In the genomic region with DNA sequence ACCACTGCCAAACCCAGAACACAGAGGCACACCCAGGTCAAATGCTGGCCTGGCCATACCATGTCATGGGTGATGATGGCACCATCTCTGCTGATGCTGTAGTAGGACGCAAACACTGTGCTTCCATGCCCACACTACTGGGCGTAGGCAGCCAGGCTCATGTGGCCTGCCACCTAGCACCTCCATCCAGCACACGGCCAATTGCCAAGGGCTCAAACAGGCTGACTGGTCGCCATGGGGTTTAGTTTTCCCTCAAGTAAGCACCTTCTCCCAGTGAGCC, we compare ENCODE assay signal across 25 cellular contexts. TPM values are rescaled to one million over a fixed set of nuclear protein-coding genes. Genes with fewer than 3 reads are reported as not detected.
DNase-seq lines count a peak whose midpoint lies in the region; ATAC-seq, FAIRE-seq and TF ChIP-seq lines count a peak whose summit lies in the region.
"Had no signal": no experiment of that assay in that cellular context is flagged by ENCODE, and none has a peak within 500 bp of the region (broad histone marks: within the 10 kb centered on the region; RNA-seq: fewer than 3 reads in every experiment).

No MANE protein-coding gene starts in this region.

- FAIRE-seq in astrocyte (lab: Jason Lieb, UNC): no peak
- FAIRE-seq: GM19239 had no signal

- H3K9me3 Mint-ChIP-seq in activated CD4-positive, alpha-beta T cell treated with anti-CD3 and anti-CD28 coated beads, Interleukin-2, amount 10 ng/mL, durations not matched to agents 24 days and 14 days: no peaks in the 10 kb centered on the region
- H3K9me3 Mint-ChIP-seq in astrocyte (ENCODE audit: unreplicated experiment): no peaks in the 10 kb centered on the region
- H3K9me3 Mint-ChIP-seq in memory B cell: no peaks in the 10 kb centered on the region
- H3K9me3 Mint-ChIP-seq: CD8-positive, alpha-beta T cell; dendritic cell treated with granulocyte-macrophage colony-stimulating factor and Interleukin-4, amounts not matched to agents 40 ng/mL and 50 ng/mL, for 4 days; T-cell had no signal

- H3K4me1 ChIP-seq in astrocyte (ENCODE audit: insufficient read depth, low read length): peaks cover 19% of the 10 kb centered on the region
- peaks cover 49 to 62% of the 10 kb centered on the region in 2 donors for H3K4me1 ChIP-seq in thyroid gland

- H3K4me1 Mint-ChIP-seq in activated CD4-positive, alpha-beta T cell treated with anti-CD3 and anti-CD28 coated beads, Interleukin-2, amount 10 ng/mL, durations not matched to agents 24 days and 14 days: peaks cover 15% of the 10 kb centered on the region
- H3K4me1 Mint-ChIP-seq in astrocyte (ENCODE audit: low read depth, unreplicated experiment) (peaks cover 33% of the 10 kb centered on the region), memory B cell (peaks cover 77% of the 10 kb centered on the region)

- no peak overlapping the region for H3K27ac Mint-ChIP-seq in activated CD4-positive, alpha-beta T cell treated with anti-CD3 and anti-CD28 coated beads, Interleukin-2, amount 10 ng/mL, durations not matched to agents 24 days and 14 days
- H3K27ac Mint-ChIP-seq in astrocyte (ENCODE audit: unreplicated experiment) (peak overlapping the region; percentile 62), memory B cell (peak overlapping the region; percentile 67)
- H3K27ac Mint-ChIP-seq: dendritic cell treated with granulocyte-macrophage colony-stimulating factor and Interleukin-4, amounts not matched to agents 40 ng/mL and 50 ng/mL, for 4 days had no signal

- H3K9me3 ChIP-seq in astrocyte (ENCODE audit: insufficient read depth, low read depth, low read length): no peaks in the 10 kb centered on the region
- no peaks in the 10 kb centered on the region for H3K9me3 ChIP-seq in thyroid gland
- H3K9me3 ChIP-seq: heart right ventricle, mucosa of descending colon had no signal

- no peak overlapping the region for H3K27ac ChIP-seq in astrocyte (ENCODE audit: low read depth, low read length)
- H3K27ac ChIP-seq in thyroid gland: peak overlapping the region in 2 of 3 donors; percentile 58 to 94
- H3K27ac ChIP-seq: 22Rv1, cardiac muscle cell had no signal

- DNase-seq in activated CD4-positive, alpha-beta T cell treated with anti-CD3 and anti-CD28 coated beads for 1 hour: peak; percentile 1
- DNase-seq in activated CD4-positive, alpha-beta T cell treated with anti-CD3 and anti-CD28 coated beads, Interleukin-2, amount 10 ng/mL, durations not matched to agents 24 days and 14 days: no peak
- DNase-seq in astrocyte (ENCODE audit: low read depth): no peak
- DNase-seq in memory B cell (ENCODE audit: low spot score in 2 of 2): peak in 1 of 2 donors; percentile 5
- no peak for DNase-seq in thyroid gland
- DNase-seq in NCI-H2107 (lab: John Stamatoyannopoulos, UW): no peak
- DNase-seq: activated CD4-positive, alpha-beta T cell treated with anti-CD3 and anti-CD28 coated beads for 4 hours; activated naive CD4-positive, alpha-beta T cell treated with Interleukin-2 at 50 U/mL for 16 hours; amygdala; heart right ventricle; Kasumi-1; NCI-H1048; NCI-H187; NCI-H2227 treated with DMSO at 0.1 percent for 48 hours; NCI-H748 treated with DMSO at 0.1 percent for 48 hours; OCI-M1; T-cell had no signal

- no peaks in the 10 kb centered on the region for H3K27me3 Mint-ChIP-seq in activated CD4-positive, alpha-beta T cell treated with anti-CD3 and anti-CD28 coated beads, Interleukin-2, amount 10 ng/mL, durations not matched to agents 24 days and 14 days
- no peaks in the 10 kb centered on the region for H3K27me3 Mint-ChIP-seq in astrocyte (ENCODE audit: low read depth, unreplicated experiment)
- no peaks in the 10 kb centered on the region for H3K27me3 Mint-ChIP-seq in memory B cell
- H3K27me3 Mint-ChIP-seq: dendritic cell treated with granulocyte-macrophage colony-stimulating factor and Interleukin-4, amounts not matched to agents 40 ng/mL and 50 ng/mL, for 4 days; T-cell had no signal

- intact Hi-C loops in activated CD4-positive, alpha-beta T cell treated with anti-CD3 and anti-CD28 coated beads, Interleukin-2, amount 10 ng/mL, durations not matched to agents 24 days and 14 days (cut with micrococcal nuclease): no loop called here
- intact Hi-C loops in thyroid gland (cut with DNase I): no loop called here

- H3K27me3 ChIP-seq in astrocyte (ENCODE audit: insufficient read depth, low read length) (no peaks in the 10 kb centered on the region), thyroid gland (no peaks in the 10 kb centered on the region)
- H3K27me3 ChIP-seq: cardiac muscle cell, heart right ventricle had no signal

- H3K4me2 ChIP-seq in astrocyte (ENCODE audit: low read length): no peak overlapping the region

- H3K36me3 ChIP-seq in astrocyte (ENCODE audit: insufficient read depth, low read length): peaks cover 18% of the 10 kb centered on the region
- H3K36me3 ChIP-seq in thyroid gland: peaks cover 5 to 13% of the 10 kb centered on the region in 2 donors

- H3K36me3 Mint-ChIP-seq in activated CD4-positive, alpha-beta T cell treated with anti-CD3 and anti-CD28 coated beads, Interleukin-2, amount 10 ng/mL, durations not matched to agents 24 days and 14 days (ENCODE audit: low read depth): peaks cover 26% of the 10 kb centered on the region
- H3K36me3 Mint-ChIP-seq in astrocyte (ENCODE audit: low read depth, unreplicated experiment): peaks cover 22% of the 10 kb centered on the region
- H3K36me3 Mint-ChIP-seq in memory B cell: peaks cover 21% of the 10 kb centered on the region

- WGBS in thyroid gland, 2 donors: 95% methylated on average over 3 of the region's 4 CpGs; no CpG with 5 or more reads in 1 of the 2 donors

- no peak overlapping the region for H2AFZ ChIP-seq in astrocyte (ENCODE audit: low read depth, low read length)

- H3K4me3 Mint-ChIP-seq in activated CD4-positive, alpha-beta T cell treated with anti-CD3 and anti-CD28 coated beads, Interleukin-2, amount 10 ng/mL, durations not matched to agents 24 days and 14 days: no peak overlapping the region
- H3K4me3 Mint-ChIP-seq in astrocyte (ENCODE audit: unreplicated experiment) (no peak overlapping the region), memory B cell (no peak overlapping the region)
- H3K4me3 Mint-ChIP-seq: CD8-positive, alpha-beta T cell; dendritic cell treated with granulocyte-macrophage colony-stimulating factor and Interleukin-4, amounts not matched to agents 40 ng/mL and 50 ng/mL, for 4 days; T-cell had no signal

- ATAC-seq in memory B cell (ENCODE audit: low read depth) (no peak), HG02870 (IDR thresholded peaks at IDR 0.05; ENCODE audit: unreplicated experiment) (no peak), GM19463 (IDR thresholded peaks at IDR 0.05; ENCODE audit: unreplicated experiment) (no peak)
- ATAC-seq: CD8-positive, alpha-beta T cell; heart right ventricle; mucosa of descending colon; T-cell had no signal

- H3K9ac ChIP-seq in astrocyte (ENCODE audit: low read length): no peak overlapping the region

- peaks cover 90% of the 10 kb centered on the region for H4K20me1 ChIP-seq in astrocyte (ENCODE audit: insufficient read depth, low read length)

- H3K4me3 ChIP-seq in astrocyte (ENCODE audit: insufficient read depth, low read depth, low read length): no peak overlapping the region
- no peak overlapping the region for H3K4me3 ChIP-seq in thyroid gland (replicated peaks in 1 of 3)
- H3K4me3 ChIP-seq: cardiac muscle cell, heart right ventricle, mucosa of descending colon had no signal

- H3K79me2 ChIP-seq in astrocyte (ENCODE audit: insufficient read depth, low read length): peaks cover 76% of the 10 kb centered on the region

- TF ChIP-seq POLR2A in thyroid gland (IDR thresholded peaks at IDR 0.05): no peak

- TF ChIP-seq CTCF in astrocyte (IDR thresholded peaks at IDR 0.05; ENCODE audit: insufficient read depth, low read depth, low read length) (no peak), thyroid gland (IDR thresholded peaks at IDR 0.05) (no peak)

RNA-seq across cellular contexts. Expression of a gene that starts 39.4 kb away (rescaled TPM):
- 25.8 and 26.2 TPM in 2 replicates for total RNA-seq in activated CD4-positive, alpha-beta T cell treated with anti-CD3 and anti-CD28 coated beads, Interleukin-2, amount 10 ng/mL, durations not matched to agents 24 days and 14 days
- total RNA-seq in astrocyte (45.9 and 48.2 TPM in 2 replicates), thyroid gland (10 to 100 TPM; 26.1 to 33.3 (median 28.2) TPM)

RNA-seq across cellular contexts. Expression of a gene that starts 55.3 kb away (rescaled TPM):
- total RNA-seq in activated CD4-positive, alpha-beta T cell treated with anti-CD3 and anti-CD28 coated beads, Interleukin-2, amount 10 ng/mL, durations not matched to agents 24 days and 14 days: 13.5 and 15.6 TPM in 2 replicates
- total RNA-seq in astrocyte: 11.3 and 14.1 TPM in 2 replicates
- 10 to 100 TPM in 2 of 4 donors, 1 to 10 TPM in 2; 6.3 to 12.2 (median 10.2) TPM for total RNA-seq in thyroid gland
